ENCODE assay signal across 1 cellular context in the genomic region with DNA sequence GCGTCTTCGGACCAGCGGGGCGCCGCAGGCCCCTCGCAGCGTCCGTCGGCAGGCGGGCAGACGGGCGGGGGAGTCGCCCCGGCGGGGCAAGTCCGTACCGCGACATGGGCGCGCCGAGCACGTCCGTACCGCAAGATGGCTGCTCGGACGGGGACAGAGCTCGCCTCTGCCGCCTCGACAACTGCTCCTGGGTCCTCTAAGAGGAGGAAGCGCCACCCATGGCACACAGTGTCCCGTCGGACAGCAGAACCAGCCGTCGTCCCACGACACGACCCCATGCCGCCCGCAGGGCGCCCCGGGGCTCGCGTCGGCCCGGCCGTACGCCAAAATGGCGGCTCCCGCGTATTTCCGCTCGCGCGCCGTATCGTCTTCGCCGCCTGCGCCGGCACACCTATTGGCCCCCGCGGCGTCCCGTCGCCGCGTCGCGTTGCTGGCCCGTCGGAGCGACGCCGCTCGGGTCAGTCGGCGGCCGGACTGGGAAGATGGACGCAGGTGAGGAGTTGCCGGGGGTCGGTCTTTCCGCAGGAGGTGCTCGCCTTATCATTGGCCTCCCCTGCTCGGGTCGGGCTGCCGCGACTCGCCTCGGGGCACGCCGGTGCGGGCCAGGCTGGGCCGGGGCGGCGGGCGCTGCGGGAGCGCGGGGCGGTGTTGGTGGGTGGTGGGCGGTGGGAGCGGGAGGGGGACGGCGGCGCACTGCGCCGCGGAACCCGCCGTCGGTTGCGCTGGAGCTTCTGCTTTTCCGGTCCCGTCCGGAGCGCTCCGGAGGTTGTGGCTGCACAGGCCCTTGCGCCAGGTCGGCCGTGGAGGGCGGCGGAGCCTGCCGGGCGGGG.
A peak's percentile ranks its signal among the peaks of the same experiment; 100 is the strongest.
TF ChIP-seq lines count a peak whose summit lies in the region.

TSS of gene ATG4B (plus strand) at position 461 of the 830 bp plus-strand sequence. CDS start at position 483, 22 bp downstream.

TF ChIP-seq in SK-N-SH, 30 proteins besides CTCF, POLR2A, EP300 and RAD21 (continued from another document):
- TF ChIP-seq MXI1 (IDR thresholded peaks at IDR 0.05; ENCODE audit: low read depth, low read length) (no peak; the same call in 1 of the 2 replicates), EZH2phosphoT487 (IDR thresholded peaks at IDR 0.05; ENCODE audit: borderline replicate concordance, low read depth) (no peak), SMC3 (IDR thresholded peaks at IDR 0.05; ENCODE audit: low read depth, low read length) (no peak), RFX5 (IDR thresholded peaks at IDR 0.05; ENCODE audit: low read length) (no peak), USF1 (IDR thresholded peaks at IDR 0.05; ENCODE audit: borderline replicate concordance, low read depth) (no peak), MEF2A (IDR thresholded peaks at IDR 0.05; ENCODE audit: borderline replicate concordance, low read depth) (no peak), SIN3A (IDR thresholded peaks at IDR 0.05; ENCODE audit: borderline replicate concordance, low read depth, low read length) (no peak), GATA2 (CRISPR knock-in tag; IDR thresholded peaks at IDR 0.05) (no peak), TEAD4 (IDR thresholded peaks at IDR 0.05; ENCODE audit: borderline replicate concordance, insufficient read depth) (no peak), FOXJ3 (CRISPR knock-in tag; IDR thresholded peaks at IDR 0.05) (no peak), TCF12 (IDR thresholded peaks at IDR 0.05) (no peak; the same call in 1 of the 2 replicates), MAX (IDR thresholded peaks at IDR 0.05; ENCODE audit: low read depth) (no peak), RCOR1 (IDR thresholded peaks at IDR 0.05; ENCODE audit: low read length) (no peak; the same call in 1 of the 2 replicates), RXRA (IDR thresholded peaks at IDR 0.05; ENCODE audit: borderline replicate concordance, low read depth) (no peak), JUND (IDR thresholded peaks at IDR 0.05) (no peak), PBX3 (IDR thresholded peaks at IDR 0.05) (peak; percentile 29; the same call in 1 of the 2 replicates), FOXM1 (IDR thresholded peaks at IDR 0.05; ENCODE audit: low read depth) (no peak), GABPA (IDR thresholded peaks at IDR 0.05; ENCODE audit: low read depth) (peak; percentile 69), FOSL2 (IDR thresholded peaks at IDR 0.05; ENCODE audit: borderline replicate concordance, low read depth) (no peak), NFIC (IDR thresholded peaks at IDR 0.05; ENCODE audit: borderline replicate concordance) (no peak), YY1 (IDR thresholded peaks at IDR 0.05; ENCODE audit: low read depth) (peak; percentile 99), ZBTB33 (IDR thresholded peaks at IDR 0.05; ENCODE audit: borderline replicate concordance, low read depth) (peak; percentile 65; the same call in 1 of the 2 replicates), TAF1 (IDR thresholded peaks at IDR 0.05; ENCODE audit: borderline replicate concordance, low read depth, low read length) (peak; percentile 88)
- TF ChIP-seq, protein P1, sequence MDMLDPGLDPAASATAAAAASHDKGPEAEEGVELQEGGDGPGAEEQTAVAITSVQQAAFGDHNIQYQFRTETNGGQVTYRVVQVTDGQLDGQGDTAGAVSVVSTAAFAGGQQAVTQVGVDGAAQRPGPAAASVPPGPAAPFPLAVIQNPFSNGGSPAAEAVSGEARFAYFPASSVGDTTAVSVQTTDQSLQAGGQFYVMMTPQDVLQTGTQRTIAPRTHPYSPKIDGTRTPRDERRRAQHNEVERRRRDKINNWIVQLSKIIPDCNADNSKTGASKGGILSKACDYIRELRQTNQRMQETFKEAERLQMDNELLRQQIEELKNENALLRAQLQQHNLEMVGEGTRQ (IDR thresholded peaks at IDR 0.05; ENCODE audit: borderline replicate concordance, low read depth, low read length), result no peak
